Comparison of ENCODE assay signal across 8 cellular contexts in genomic region chr1:176205322-176205914, GRCh38. TPM values are rescaled to one million over a fixed set of nuclear protein-coding genes. Genes with fewer than 3 reads are reported as not detected.
A peak's percentile ranks its signal among the peaks of the same experiment; 100 is the strongest.
DNase-seq lines count a peak whose midpoint lies in the region; ATAC-seq and TF ChIP-seq lines count a peak whose summit lies in the region.

No MANE protein-coding gene starts in this region.

- POLR2A ChIA-PET in T-cell (lab: Charles Lee), result interaction anchor here (0.6 to 1.1 kb wide), 2 partner anchors 11 to 261 kb away, joined by 3 read pairs; no protein-coding TSS in a partner anchor

- peaks cover 29% of the 10 kb centered on the region for H3K4me1 Mint-ChIP-seq in activated CD8-positive, alpha-beta memory T cell treated with anti-CD3 and anti-CD28 coated beads, Interleukin-2, amount 10 ng/mL, durations not matched to agents 7 days and 5 days
- H3K4me1 Mint-ChIP-seq in T-cell, result peaks cover 59 to 68% (median 60%) of the 10 kb centered on the region in 3 donors

- TF ChIP-seq CTCF in foreskin fibroblast (IDR thresholded peaks at IDR 0.05; ENCODE audit: low read depth, low read length) (no peak), lower leg skin (IDR thresholded peaks at IDR 0.05) (no peak)

- no peak for TF ChIP-seq POLR2A in lower leg skin (IDR thresholded peaks at IDR 0.05)

- H3K36me3 ChIP-seq in skeletal muscle tissue (ENCODE audit: control insufficient read depth in 3 of 3, insufficient read depth in 3 of 3, low read length in 3 of 3), result no peaks in the 10 kb centered on the region

- no peaks in the 10 kb centered on the region for H3K9me3 ChIP-seq in skeletal muscle tissue (ENCODE audit: control insufficient read depth in 3 of 3, low read length in 3 of 3)

- 20% methylated on average over 5 of the region's 5 CpGs for WGBS in lower leg skin, 2 donors

- H3K9me3 Mint-ChIP-seq in activated CD8-positive, alpha-beta memory T cell treated with anti-CD3 and anti-CD28 coated beads, Interleukin-2, amount 10 ng/mL, durations not matched to agents 7 days and 5 days (ENCODE audit: low read depth), result no peaks in the 10 kb centered on the region
- no peaks in the 10 kb centered on the region for H3K9me3 Mint-ChIP-seq in T-cell

- peaks cover 21% of the 10 kb centered on the region for H3K36me3 Mint-ChIP-seq in activated CD8-positive, alpha-beta memory T cell treated with anti-CD3 and anti-CD28 coated beads, Interleukin-2, amount 10 ng/mL, durations not matched to agents 7 days and 5 days
- peaks cover 7% of the 10 kb centered on the region for H3K36me3 Mint-ChIP-seq in T-cell

- peak overlapping the region; percentile 84 to 86 for H3K4me3 ChIP-seq in foreskin fibroblast (ENCODE audit: low read depth in 1 of 2, low read length in 2 of 2)
- H3K4me3 ChIP-seq in skeletal muscle tissue (ENCODE audit: low read length in 3 of 3), result peak overlapping the region; percentile 82 to 100 (median 84)
- no peak overlapping the region for H3K4me3 ChIP-seq in lower leg skin (ENCODE audit: low read depth, poor library complexity, severe bottlenecking)

- no peak overlapping the region for H3K27ac ChIP-seq in skeletal muscle tissue (ENCODE audit: low read depth, low read length)

- H3K27ac Mint-ChIP-seq in activated CD8-positive, alpha-beta memory T cell treated with anti-CD3 and anti-CD28 coated beads, Interleukin-2, amount 10 ng/mL, durations not matched to agents 7 days and 5 days, result peak overlapping the region; percentile 99
- peak overlapping the region; percentile 94 to 96 for H3K27ac Mint-ChIP-seq in T-cell

- peak overlapping the region; percentile 100 for H3K4me3 Mint-ChIP-seq in activated CD8-positive, alpha-beta memory T cell treated with anti-CD3 and anti-CD28 coated beads, Interleukin-2, amount 10 ng/mL, durations not matched to agents 7 days and 5 days
- H3K4me3 Mint-ChIP-seq in T-cell, result peak overlapping the region; percentile 95 to 99 (median 98)

- intact Hi-C loops in lower leg skin (cut with DNase I; ENCODE audit: low total_unique reads), result no loop called here

- H3K9ac ChIP-seq in skeletal muscle tissue (ENCODE audit: low read depth in 1 of 3, low read length in 3 of 3), result peak overlapping the region; percentile 85 to 93 (median 87)

- no peaks in the 10 kb centered on the region for H3K27me3 Mint-ChIP-seq in activated CD8-positive, alpha-beta memory T cell treated with anti-CD3 and anti-CD28 coated beads, Interleukin-2, amount 10 ng/mL, durations not matched to agents 7 days and 5 days
- H3K27me3 Mint-ChIP-seq in T-cell, result no peaks in the 10 kb centered on the region

- DNase-seq in activated CD8-positive, alpha-beta memory T cell treated with anti-CD3 and anti-CD28 coated beads, Interleukin-2, amount 10 ng/mL, durations not matched to agents 7 days and 5 days, result no peak
- DNase-seq in activated CD8-positive, alpha-beta memory T cell treated with anti-CD3 and anti-CD28 coated beads, Interleukin-2, amount 50 U/mL, for 4 hours, result no peak
- no peak for DNase-seq in T-cell
- DNase-seq in foreskin fibroblast, result peak in 1 of 2 donors; percentile 16
- no peak for DNase-seq in lower leg skin (ENCODE audit: low spot score in 2 of 2)
- DNase-seq in HCEC 1CT, result no peak

- H3K4me1 ChIP-seq in skeletal muscle tissue (ENCODE audit: control insufficient read depth in 3 of 3, insufficient read depth in 3 of 3, low read length in 3 of 3), result peaks cover 19 to 35% (median 23%) of the 10 kb centered on the region in 3 donors

- no peaks in the 10 kb centered on the region for H3K27me3 ChIP-seq in skeletal muscle tissue (ENCODE audit: control insufficient read depth in 3 of 3, insufficient read depth in 3 of 3, low read length in 3 of 3)

- CTCF ChIA-PET in activated CD8-positive, alpha-beta memory T cell treated with anti-CD3 and anti-CD28 coated beads, Interleukin-2, amount 10 ng/mL, durations not matched to agents 7 days and 5 days (lab: Charles Lee), result no interaction called here
- CTCF ChIA-PET in T-cell (lab: Charles Lee), result no interaction called here

- ATAC-seq in activated CD8-positive, alpha-beta memory T cell treated with anti-CD3 and anti-CD28 coated beads, Interleukin-2, amount 10 ng/mL, durations not matched to agents 7 days and 5 days, result no peak
- no peak for ATAC-seq in T-cell (replicated peaks in 1 of 4)
- ATAC-seq in GM21786 (IDR thresholded peaks at IDR 0.05; ENCODE audit: unreplicated experiment), result no peak

RNA-seq across cellular contexts. Expression of gene COP1, which starts 1.7 kb away (rescaled TPM):
- total RNA-seq in activated CD8-positive, alpha-beta memory T cell treated with anti-CD3 and anti-CD28 coated beads, Interleukin-2, amount 10 ng/mL, durations not matched to agents 7 days and 5 days, result 10 to 100 TPM; 37.5 to 47.8 TPM
- total RNA-seq in T-cell, result 10 to 100 TPM; 38.7 to 49.0 (median 42.4) TPM
- total RNA-seq in skeletal muscle tissue, result 76.7 TPM
- 10 to 100 TPM; 46.2 to 76.3 (median 50.5) TPM for total RNA-seq in lower leg skin
